ENCODE assay signal across 12 cellular contexts in the genomic region with DNA sequence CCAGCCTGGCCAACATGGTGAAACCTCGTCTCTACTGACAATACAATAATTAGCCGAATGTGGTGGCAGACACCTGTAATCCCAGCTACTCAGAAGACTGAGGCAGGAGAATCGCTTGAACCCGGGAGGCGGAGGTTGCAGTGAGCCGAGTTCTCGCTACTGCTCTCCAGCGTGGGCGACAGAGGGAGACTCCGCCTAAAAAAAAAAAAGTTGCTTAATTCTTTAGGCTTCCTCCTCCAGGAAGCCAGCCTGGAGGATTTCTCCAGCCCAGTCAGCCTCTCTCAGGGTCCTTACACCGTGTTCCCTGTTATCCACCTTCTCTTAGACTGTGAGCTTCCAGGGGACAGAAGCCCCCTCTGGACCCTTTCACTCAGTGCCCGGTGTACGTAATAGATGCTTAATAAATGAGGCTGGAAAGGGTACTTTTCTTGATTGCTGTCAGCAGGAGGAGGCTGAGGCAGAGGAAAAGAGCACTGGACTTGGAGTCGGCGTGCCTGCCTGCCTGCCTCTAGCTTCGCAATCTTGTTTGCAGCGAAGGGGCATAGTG. TPM values are rescaled to one million over a fixed set of nuclear protein-coding genes. Genes with fewer than 3 reads are reported as not detected.
A peak's percentile ranks its signal among the peaks of the same experiment; 100 is the strongest.
DNase-seq lines count a peak whose midpoint lies in the region; TF ChIP-seq lines count a peak whose summit lies in the region.
"Had no signal": no experiment of that assay in that cellular context is flagged by ENCODE, and none has a peak within 500 bp of the region (broad histone marks: within the 10 kb centered on the region; RNA-seq: fewer than 3 reads in every experiment).

No MANE protein-coding gene starts in this region.

- H3K9me3 ChIP-seq in iPS-20b (ENCODE audit: insufficient read depth, low read depth, low read length): no peaks in the 10 kb centered on the region
- no peaks in the 10 kb centered on the region for H3K9me3 ChIP-seq in skeletal muscle tissue (ENCODE audit: control insufficient read depth in 3 of 3, low read length in 3 of 3)
- H3K9me3 ChIP-seq in OCI-LY7 (ENCODE audit: low read length): no peaks in the 10 kb centered on the region

- H4K20me1 ChIP-seq in OCI-LY7 (ENCODE audit: insufficient read depth, low read length): no peaks in the 10 kb centered on the region

- CTCF ChIA-PET in OCI-LY7 (lab: Charles Lee; ENCODE audit: unreplicated experiment): no interaction called here

- H3K27me3 ChIP-seq in H7 (ENCODE audit: control insufficient read depth, insufficient read depth, low read length): peaks cover 16% of the 10 kb centered on the region; the same call in 1 of the 2 replicates
- peaks cover 78% of the 10 kb centered on the region for H3K27me3 ChIP-seq in iPS-20b (ENCODE audit: insufficient read depth, low read length)
- peaks cover 0 to 2% (median 0%) of the 10 kb centered on the region in 3 donors for H3K27me3 ChIP-seq in skeletal muscle tissue (ENCODE audit: control insufficient read depth in 3 of 3, insufficient read depth in 3 of 3, low read length in 3 of 3)

- H3K9ac ChIP-seq in iPS-20b (ENCODE audit: low read depth, low read length): no peak overlapping the region
- H3K9ac ChIP-seq in skeletal muscle tissue (ENCODE audit: low read depth in 1 of 3, low read length in 3 of 3): peak overlapping the region; percentile 68 to 82 (median 71)

- DNase-seq in H7 (no peak), astrocyte of the cerebellum (ENCODE audit: low read depth) (no peak), OCI-LY7 (ENCODE audit: low spot score) (no peak), NCI-H2107 (lab: John Stamatoyannopoulos, UW) (no peak)
- no peak for DNase-seq in activated effector memory CD4-positive, alpha-beta T cell treated with anti-CD3 and anti-CD28 coated beads, Interleukin-2, amount 50 U/mL, for 16 hours
- no peak for DNase-seq in stimulated activated CD4-positive, alpha-beta T cell treated with anti-CD3 and anti-CD28 coated beads, Interleukin-4, amount 100 ng/mL, for 1 hour
- DNase-seq: CD8-positive, alpha-beta memory T cell; erythroblast; NCI-H2081 had no signal

- intact Hi-C loops in OCI-LY7 (cut with micrococcal nuclease; ENCODE audit: unreplicated experiment): no loop called here

- peaks cover 24% of the 10 kb centered on the region for H3K4me1 ChIP-seq in iPS-20b (ENCODE audit: insufficient read depth, low read length)
- peaks cover 19 to 30% (median 26%) of the 10 kb centered on the region in 3 donors for H3K4me1 ChIP-seq in skeletal muscle tissue (ENCODE audit: control insufficient read depth in 3 of 3, insufficient read depth in 3 of 3, low read length in 3 of 3)
- no peaks in the 10 kb centered on the region for H3K4me1 ChIP-seq in OCI-LY7 (ENCODE audit: insufficient read depth, low read length, poor library complexity, severe bottlenecking)

- H3K4me3 ChIP-seq in H7 (ENCODE audit: insufficient read depth, low read depth, low read length): peak overlapping the region; percentile 55
- H3K4me3 ChIP-seq in astrocyte of the cerebellum (ENCODE audit: low read depth, low read length): peak overlapping the region; percentile 14
- H3K4me3 ChIP-seq in iPS-20b (ENCODE audit: low read length): peak overlapping the region; percentile 63
- peak overlapping the region; percentile 54 to 67 (median 59) for H3K4me3 ChIP-seq in skeletal muscle tissue (ENCODE audit: low read length in 3 of 3)
- H3K4me3 ChIP-seq in OCI-LY7 (ENCODE audit: low read depth, low read length, poor library complexity, severe bottlenecking): no peak overlapping the region

- no TSS peak for BruUV-seq in OCI-LY7 (replicated peaks; lab: Mats Ljungman, UMichigan)

- no peak overlapping the region for H3K4me2 ChIP-seq in OCI-LY7 (ENCODE audit: low read length)

- POLR2A ChIA-PET in OCI-LY7 (lab: Charles Lee): no interaction called here

- no peak overlapping the region for H2AFZ ChIP-seq in OCI-LY7 (ENCODE audit: low read length)

- no peaks in the 10 kb centered on the region for H3K79me2 ChIP-seq in OCI-LY7 (ENCODE audit: insufficient read depth, low read depth, low read length)

- no peak overlapping the region for H3K27ac ChIP-seq in iPS-20b (ENCODE audit: low read length)
- H3K27ac ChIP-seq in skeletal muscle tissue (ENCODE audit: low read depth, low read length): peak overlapping the region; percentile 73
- no peak overlapping the region for H3K27ac ChIP-seq in OCI-LY7 (ENCODE audit: low read depth, low read length, poor library complexity, severe bottlenecking)

- no peaks in the 10 kb centered on the region for H3K9me2 ChIP-seq in OCI-LY7 (ENCODE audit: insufficient read depth, low read length)

- in situ Hi-C loops in astrocyte of the cerebellum (cut with HindIII; ENCODE audit: low sequenced_read_pairs): loop anchor here (25.0 kb wide), 1 partner anchor 304 kb away; no protein-coding TSS in a partner anchor

- TF ChIP-seq CTCF in astrocyte of the cerebellum (IDR thresholded peaks at IDR 0.05; ENCODE audit: low read depth, low read length, missing control alignments) (no peak), OCI-LY7 (conservative IDR thresholded peaks at IDR 0.05; ENCODE audit: low read length) (no peak)

- H3K36me3 ChIP-seq in H7 (replicated peaks; ENCODE audit: control insufficient read depth, insufficient read depth, low read length) (no peaks in the 10 kb centered on the region), iPS-20b (ENCODE audit: insufficient read depth, low read depth, low read length) (no peaks in the 10 kb centered on the region), skeletal muscle tissue (ENCODE audit: control insufficient read depth in 3 of 3, insufficient read depth in 3 of 3, low read length in 3 of 3) (no peaks in the 10 kb centered on the region), OCI-LY7 (ENCODE audit: insufficient read depth, low read length) (no peaks in the 10 kb centered on the region)

RNA-seq across cellular contexts. Expression of a gene that starts 16.4 kb away (rescaled TPM):
- 151 and 252 TPM in 2 replicates for total RNA-seq in H7 (2014; rRNA removed; shearing (Covaris generic))
- total RNA-seq in skeletal muscle tissue (not detected), OCI-LY7 (2022) (not detected in 2 replicates)
- total RNA-seq in OCI-LY7 (2014; rRNA removed; shearing (Covaris generic)): not detected in 2 replicates
- total RNA-seq: CD8-positive, alpha-beta memory T cell; omental fat pad had no signal

RNA-seq across cellular contexts. Expression of a gene that starts 20.7 kb away (rescaled TPM):
- total RNA-seq in H7 (2014; rRNA removed; shearing (Covaris generic)): 51.9 and 53.2 TPM in 2 replicates
- total RNA-seq in skeletal muscle tissue: 15.7 TPM
- 41.6 and 52.7 TPM in 2 replicates for total RNA-seq in OCI-LY7 (2014; rRNA removed; shearing (Covaris generic))
- total RNA-seq in OCI-LY7 (2022): 54.5 and 66.7 TPM in 2 replicates

RNA-seq across cellular contexts. Expression of a gene that starts 53.9 kb away (rescaled TPM):
- 68.6 and 78.0 TPM in 2 replicates for total RNA-seq in H7 (2014; rRNA removed; shearing (Covaris generic))
- 39.7 TPM for total RNA-seq in skeletal muscle tissue
- total RNA-seq in OCI-LY7 (2014; rRNA removed; shearing (Covaris generic)): 20.3 and 24.5 TPM in 2 replicates
- total RNA-seq in OCI-LY7 (2022): 59.8 and 64.4 TPM in 2 replicates

Comparison
In these comparisons a context has a peak if more than half of its experiments do, and no peak if none do; other contexts are left out.
1. RNA of a gene that starts 16.4 kb away (total RNA-seq): 151 to 252 TPM in H7; not detected in skeletal muscle tissue (single experiment) and not detected in OCI-LY7; every median in the first group is over 100 times any median in the second.